In the genomic region with DNA sequence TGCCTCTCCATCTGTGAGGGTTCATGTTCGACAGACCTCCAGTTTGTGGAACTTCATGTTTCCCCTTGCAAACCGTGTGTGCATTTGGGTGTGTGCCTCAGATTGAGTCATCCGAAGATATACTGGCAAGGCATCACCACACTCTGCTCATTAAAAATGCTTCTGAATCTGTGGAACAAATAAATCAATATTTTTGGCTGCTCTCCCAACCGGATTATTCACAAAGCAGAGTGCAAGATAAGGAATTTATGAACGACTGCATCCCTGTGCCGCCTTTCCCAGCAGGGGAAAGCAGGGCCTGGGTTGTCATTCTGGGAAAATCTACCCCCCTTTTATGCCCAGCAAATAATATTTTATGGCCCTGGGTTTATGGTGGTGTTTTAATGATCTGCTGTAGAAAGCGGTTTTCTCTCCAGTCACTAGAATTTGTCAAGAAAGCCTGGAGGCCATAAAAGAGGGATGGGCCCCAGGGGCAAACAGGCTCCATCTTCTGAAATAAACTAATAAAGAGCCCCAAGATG, we compare ENCODE assay signal across 17 cellular contexts. TPM values are rescaled to one million over a fixed set of nuclear protein-coding genes. Genes with fewer than 3 reads are reported as not detected.
A peak's percentile ranks its signal among the peaks of the same experiment; 100 is the strongest.
DNase-seq lines count a peak whose midpoint lies in the region; ATAC-seq, FAIRE-seq and TF ChIP-seq lines count a peak whose summit lies in the region.
"Had no signal": no experiment of that assay in that cellular context is flagged by ENCODE, and none has a peak within 500 bp of the region (broad histone marks: within the 10 kb centered on the region; RNA-seq: fewer than 3 reads in every experiment).

No MANE protein-coding gene starts in this region.

- DNase-seq in A673 (ENCODE audit: low spot score) (peak; percentile 63), HTR-8/SVneo (ENCODE audit: insufficient read length, low spot score) (no peak), astrocyte (ENCODE audit: low read depth) (peak; percentile 96), left colon (peak in 1 of 2 donors; percentile 52), UCSD-AML1 (lab: John Stamatoyannopoulos, UW; ENCODE audit: unreplicated experiment) (no peak)
- DNase-seq in naive thymus-derived CD4-positive, alpha-beta T cell, result no peak
- no peak for DNase-seq in NK-92 treated with Interleukin-12 subunit alpha and Interleukin-12 subunit beta, amount 100 ng/mL, for 24 hours (lab: John Stamatoyannopoulos, UW)
- DNase-seq: activated CD4-positive, CD25-positive, alpha-beta regulatory T cell treated with anti-CD3 and anti-CD28 coated beads, Interleukin-2, amount 50 U/mL, for 72 hours; activated T-cell treated with anti-CD3 and anti-CD28 coated beads, Interleukin-2, amount 50 U/mL, for 1 hour; DMS53; NCI-H1092; NCI-H524 treated with DMSO at 0.1 percent for 48 hours had no signal

- H3K4me3 ChIP-seq in A673 (ENCODE audit: low read depth, low read length, poor library complexity, severe bottlenecking) (no peak overlapping the region), astrocyte (ENCODE audit: insufficient read depth, low read depth, low read length) (no peak overlapping the region)
- no peak overlapping the region for H3K4me3 ChIP-seq in naive thymus-derived CD4-positive, alpha-beta T cell (ENCODE audit: low read length)
- H3K4me3 ChIP-seq: A549, SJCRH30, thoracic aorta had no signal

- TF ChIP-seq CTCF in A673 (conservative IDR thresholded peaks at IDR 0.05; ENCODE audit: low read depth, low read length) (no peak), astrocyte (IDR thresholded peaks at IDR 0.05; ENCODE audit: insufficient read depth, low read depth, low read length) (no peak)

- no peak overlapping the region for H3K27ac Mint-ChIP-seq in astrocyte (ENCODE audit: unreplicated experiment)
- H3K27ac Mint-ChIP-seq in naive thymus-derived CD4-positive, alpha-beta T cell, result no peak overlapping the region

- H3K9me3 ChIP-seq in A673 (ENCODE audit: low read depth, low read length, poor library complexity, severe bottlenecking), result no peaks in the 10 kb centered on the region
- H3K9me3 ChIP-seq in astrocyte (ENCODE audit: insufficient read depth, low read depth, low read length), result no peaks in the 10 kb centered on the region
- H3K9me3 ChIP-seq in naive thymus-derived CD4-positive, alpha-beta T cell (ENCODE audit: control insufficient read depth in 2 of 3, low read length in 3 of 3), result no peaks in the 10 kb centered on the region
- H3K9me3 ChIP-seq: A549, SJCRH30, thoracic aorta had no signal

- no peaks in the 10 kb centered on the region for H3K27me3 ChIP-seq in A673 (replicated peaks; ENCODE audit: insufficient read depth, low read depth, low read length, poor library complexity)
- H3K27me3 ChIP-seq in astrocyte (ENCODE audit: insufficient read depth, low read length), result no peaks in the 10 kb centered on the region
- H3K27me3 ChIP-seq in naive thymus-derived CD4-positive, alpha-beta T cell (ENCODE audit: control insufficient read depth in 2 of 2, insufficient read depth in 2 of 2, low read length in 2 of 2), result no peaks in the 10 kb centered on the region
- H3K27me3 ChIP-seq: SJCRH30 had no signal

- no peaks in the 10 kb centered on the region for H3K9me3 Mint-ChIP-seq in astrocyte (ENCODE audit: unreplicated experiment)
- peaks cover 0 to 10% (median 0%) of the 10 kb centered on the region in 11 donors for H3K9me3 Mint-ChIP-seq in naive thymus-derived CD4-positive, alpha-beta T cell

- intact Hi-C loops in A673 (cut with micrococcal nuclease; ENCODE audit: unreplicated experiment) (no loop called here), left colon (cut with DNase I, micrococcal nuclease) (no loop called here)
- intact Hi-C loops in naive thymus-derived CD4-positive, alpha-beta T cell (cut with micrococcal nuclease), result no loop called here

- H3K36me3 ChIP-seq in A673 (ENCODE audit: insufficient read depth, low read length, poor library complexity, severe bottlenecking) (no peaks in the 10 kb centered on the region), astrocyte (ENCODE audit: insufficient read depth, low read length) (no peaks in the 10 kb centered on the region)
- no peaks in the 10 kb centered on the region for H3K36me3 ChIP-seq in naive thymus-derived CD4-positive, alpha-beta T cell (ENCODE audit: control insufficient read depth in 2 of 3, insufficient read depth in 3 of 3, low read length in 3 of 3)
- H3K36me3 ChIP-seq: SJCRH30, thoracic aorta had no signal

- H2AFZ ChIP-seq in astrocyte (ENCODE audit: low read depth, low read length), result no peak overlapping the region

- H3K9ac ChIP-seq in astrocyte (ENCODE audit: low read length), result no peak overlapping the region

- peaks cover 21% of the 10 kb centered on the region for H3K4me1 ChIP-seq in A673 (ENCODE audit: insufficient read depth, low read length, poor library complexity, severe bottlenecking)
- H3K4me1 ChIP-seq in astrocyte (ENCODE audit: insufficient read depth, low read length), result peaks cover 32% of the 10 kb centered on the region
- no peaks in the 10 kb centered on the region for H3K4me1 ChIP-seq in naive thymus-derived CD4-positive, alpha-beta T cell (ENCODE audit: control insufficient read depth in 2 of 2, insufficient read depth in 2 of 2, low read length in 2 of 2)

- CTCF ChIA-PET in A673 (lab: Charles Lee), result no interaction called here
- CTCF ChIA-PET in naive thymus-derived CD4-positive, alpha-beta T cell (lab: Charles Lee), result no interaction called here

- FAIRE-seq in HTR-8/SVneo (lab: Jason Lieb, UNC) (peak; percentile 26), astrocyte (lab: Jason Lieb, UNC) (peak; percentile 32)
- FAIRE-seq: A549 had no signal

- BruUV-seq in A673 (replicated peaks; lab: Mats Ljungman, UMichigan), result no TSS peak

- ATAC-seq in left colon (peak; percentile 80), HG03520 (IDR thresholded peaks at IDR 0.05; ENCODE audit: unreplicated experiment) (no peak)
- ATAC-seq in naive thymus-derived CD4-positive, alpha-beta T cell, result no peak
- ATAC-seq: A549, sciatic nerve had no signal

- H3K36me3 Mint-ChIP-seq in astrocyte (ENCODE audit: low read depth, unreplicated experiment), result no peaks in the 10 kb centered on the region
- no peaks in the 10 kb centered on the region for H3K36me3 Mint-ChIP-seq in naive thymus-derived CD4-positive, alpha-beta T cell

- no peak overlapping the region for H3K4me3 Mint-ChIP-seq in astrocyte (ENCODE audit: unreplicated experiment)
- H3K4me3 Mint-ChIP-seq in naive thymus-derived CD4-positive, alpha-beta T cell, result no peak overlapping the region

- peaks cover 26% of the 10 kb centered on the region for H3K79me2 ChIP-seq in astrocyte (ENCODE audit: insufficient read depth, low read length)

- peaks cover 7% of the 10 kb centered on the region for H3K27me3 Mint-ChIP-seq in astrocyte (ENCODE audit: low read depth, unreplicated experiment)
- H3K27me3 Mint-ChIP-seq in naive thymus-derived CD4-positive, alpha-beta T cell, result peaks cover 34 to 54% (median 52%) of the 10 kb centered on the region in 5 donors

- H3K27ac ChIP-seq in A673 (ENCODE audit: low read depth, low read length, poor library complexity, severe bottlenecking) (peak overlapping the region; percentile 25), astrocyte (ENCODE audit: low read depth, low read length) (no peak overlapping the region)
- H3K27ac ChIP-seq in naive thymus-derived CD4-positive, alpha-beta T cell (ENCODE audit: low read depth, low read length), result no peak overlapping the region
- H3K27ac ChIP-seq: A549, thoracic aorta had no signal

- peak overlapping the region; percentile 63 for H3K4me2 ChIP-seq in astrocyte (ENCODE audit: low read length)
- H3K4me2 ChIP-seq: A549 had no signal

- no peaks in the 10 kb centered on the region for H4K20me1 ChIP-seq in astrocyte (ENCODE audit: insufficient read depth, low read length)

- POLR2A ChIA-PET in A673 (lab: Charles Lee; ENCODE audit: low non-redundant PET), result no interaction called here
- POLR2A ChIA-PET in naive thymus-derived CD4-positive, alpha-beta T cell (lab: Charles Lee), result no interaction called here

- H3K4me1 Mint-ChIP-seq in astrocyte (ENCODE audit: low read depth, unreplicated experiment), result peaks cover 15% of the 10 kb centered on the region
- H3K4me1 Mint-ChIP-seq in naive thymus-derived CD4-positive, alpha-beta T cell, result peaks cover 0 to 24% (median 13%) of the 10 kb centered on the region in 7 donors

RNA-seq across cellular contexts. Expression of a gene that starts 4.2 kb away (rescaled TPM):
- 15.7 and 18.9 TPM in 2 replicates for total RNA-seq in A673 (2021)
- 45.8 and 66.2 TPM in 2 replicates for total RNA-seq in astrocyte
- 1 to 10 TPM; 3.2 to 4.0 TPM for total RNA-seq in left colon
- total RNA-seq in naive thymus-derived CD4-positive, alpha-beta T cell, result under 1 TPM in 1 of 5 experiments, not detected in 4; 0.36 TPM
- not detected for polyA plus RNA-seq in naive thymus-derived CD4-positive, alpha-beta T cell

Comparison
In these comparisons a context has a peak if more than half of its experiments do, and no peak if none do; other contexts are left out.
1. DNase-seq: peak in A673 (single experiment) and astrocyte (single experiment); none in HTR-8/SVneo (single experiment), naive thymus-derived CD4-positive, alpha-beta T cell (0 of 9), UCSD-AML1 (single experiment) and NK-92 treated with Interleukin-12 subunit alpha and Interleukin-12 subunit beta, amount 100 ng/mL, for 24 hours (single experiment).